In genomic region chr4:135325264-135325663, GRCh38 we compare ENCODE assay signal across 1 cellular context.
TF ChIP-seq lines count a peak whose summit lies in the region.

No MANE protein-coding gene starts in this region.

TF ChIP-seq in H1, 55 proteins besides CTCF, POLR2A, EP300 and RAD21 (continued from another document):
- TF ChIP-seq ATF3 (IDR thresholded peaks at IDR 0.05; ENCODE audit: insufficient read depth, low read depth, low read length) (no peak), SP4 (IDR thresholded peaks at IDR 0.05; ENCODE audit: low read length) (no peak), ASH2L (IDR thresholded peaks at IDR 0.05; ENCODE audit: low read length) (no peak), CBX8 (IDR thresholded peaks at IDR 0.05; ENCODE audit: borderline replicate concordance, low read depth, low read length) (no peak), SIRT6 (IDR thresholded peaks at IDR 0.05; ENCODE audit: low read length) (no peak), RFX5 (IDR thresholded peaks at IDR 0.05; ENCODE audit: borderline replicate concordance, low read depth, low read length) (no peak), TAF1 (IDR thresholded peaks at IDR 0.05; ENCODE audit: low read depth, low read length) (no peak), CHD7 (IDR thresholded peaks at IDR 0.05; ENCODE audit: insufficient replicate concordance, low read length) (no peak), GTF2F1 (IDR thresholded peaks at IDR 0.05; ENCODE audit: borderline replicate concordance, low read depth, low read length) (no peak), KDM5A (IDR thresholded peaks at IDR 0.05; ENCODE audit: low read length) (no peak), BRCA1 (IDR thresholded peaks at IDR 0.05; ENCODE audit: low read depth, low read length) (no peak)
